1 cellular context compared by ENCODE assay signal in genomic region chr2:54570925-54571694, GRCh38.
TF ChIP-seq lines count a peak whose summit lies in the region.

No MANE protein-coding gene starts in this region.

TF ChIP-seq in HepG2, 621 proteins besides CTCF, POLR2A, EP300 and RAD21 (continued from another document and continues in another):
- TF ChIP-seq ZNF180 (CRISPR knock-in tag; IDR thresholded peaks at IDR 0.05; ENCODE audit: borderline replicate concordance, low read depth): no peak
- TF ChIP-seq ZFP90 (CRISPR knock-in tag; IDR thresholded peaks at IDR 0.05; ENCODE audit: borderline replicate concordance): peak; percentile 43; the same call in 1 of the 2 replicates
- peak; percentile 51 for TF ChIP-seq CEBPG (CRISPR knock-in tag; IDR thresholded peaks at IDR 0.05)
- TF ChIP-seq CCDC6 (CRISPR knock-in tag; IDR thresholded peaks at IDR 0.05): no peak
- no peak for TF ChIP-seq BORCS8-MEF2B (CRISPR knock-in tag; IDR thresholded peaks at IDR 0.05)
- TF ChIP-seq, protein P1, sequence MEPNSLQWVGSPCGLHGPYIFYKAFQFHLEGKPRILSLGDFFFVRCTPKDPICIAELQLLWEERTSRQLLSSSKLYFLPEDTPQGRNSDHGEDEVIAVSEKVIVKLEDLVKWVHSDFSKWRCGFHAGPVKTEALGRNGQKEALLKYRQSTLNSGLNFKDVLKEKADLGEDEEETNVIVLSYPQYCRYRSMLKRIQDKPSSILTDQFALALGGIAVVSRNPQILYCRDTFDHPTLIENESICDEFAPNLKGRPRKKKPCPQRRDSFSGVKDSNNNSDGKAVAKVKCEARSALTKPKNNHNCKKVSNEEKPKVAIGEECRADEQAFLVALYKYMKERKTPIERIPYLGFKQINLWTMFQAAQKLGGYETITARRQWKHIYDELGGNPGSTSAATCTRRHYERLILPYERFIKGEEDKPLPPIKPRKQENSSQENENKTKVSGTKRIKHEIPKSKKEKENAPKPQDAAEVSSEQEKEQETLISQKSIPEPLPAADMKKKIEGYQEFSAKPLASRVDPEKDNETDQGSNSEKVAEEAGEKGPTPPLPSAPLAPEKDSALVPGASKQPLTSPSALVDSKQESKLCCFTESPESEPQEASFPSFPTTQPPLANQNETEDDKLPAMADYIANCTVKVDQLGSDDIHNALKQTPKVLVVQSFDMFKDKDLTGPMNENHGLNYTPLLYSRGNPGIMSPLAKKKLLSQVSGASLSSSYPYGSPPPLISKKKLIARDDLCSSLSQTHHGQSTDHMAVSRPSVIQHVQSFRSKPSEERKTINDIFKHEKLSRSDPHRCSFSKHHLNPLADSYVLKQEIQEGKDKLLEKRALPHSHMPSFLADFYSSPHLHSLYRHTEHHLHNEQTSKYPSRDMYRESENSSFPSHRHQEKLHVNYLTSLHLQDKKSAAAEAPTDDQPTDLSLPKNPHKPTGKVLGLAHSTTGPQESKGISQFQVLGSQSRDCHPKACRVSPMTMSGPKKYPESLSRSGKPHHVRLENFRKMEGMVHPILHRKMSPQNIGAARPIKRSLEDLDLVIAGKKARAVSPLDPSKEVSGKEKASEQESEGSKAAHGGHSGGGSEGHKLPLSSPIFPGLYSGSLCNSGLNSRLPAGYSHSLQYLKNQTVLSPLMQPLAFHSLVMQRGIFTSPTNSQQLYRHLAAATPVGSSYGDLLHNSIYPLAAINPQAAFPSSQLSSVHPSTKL (CRISPR knock-in tag; IDR thresholded peaks at IDR 0.05): peak; percentile 82
- no peak for TF ChIP-seq HIVEP1 (CRISPR knock-in tag; IDR thresholded peaks at IDR 0.05)
- no peak for TF ChIP-seq MAFG (CRISPR knock-in tag; IDR thresholded peaks at IDR 0.05)
- no peak for TF ChIP-seq NR2F6 (IDR thresholded peaks at IDR 0.05)
- no peak for TF ChIP-seq NR2F6 (CRISPR knock-in tag; IDR thresholded peaks at IDR 0.05)
- TF ChIP-seq, protein P2, sequence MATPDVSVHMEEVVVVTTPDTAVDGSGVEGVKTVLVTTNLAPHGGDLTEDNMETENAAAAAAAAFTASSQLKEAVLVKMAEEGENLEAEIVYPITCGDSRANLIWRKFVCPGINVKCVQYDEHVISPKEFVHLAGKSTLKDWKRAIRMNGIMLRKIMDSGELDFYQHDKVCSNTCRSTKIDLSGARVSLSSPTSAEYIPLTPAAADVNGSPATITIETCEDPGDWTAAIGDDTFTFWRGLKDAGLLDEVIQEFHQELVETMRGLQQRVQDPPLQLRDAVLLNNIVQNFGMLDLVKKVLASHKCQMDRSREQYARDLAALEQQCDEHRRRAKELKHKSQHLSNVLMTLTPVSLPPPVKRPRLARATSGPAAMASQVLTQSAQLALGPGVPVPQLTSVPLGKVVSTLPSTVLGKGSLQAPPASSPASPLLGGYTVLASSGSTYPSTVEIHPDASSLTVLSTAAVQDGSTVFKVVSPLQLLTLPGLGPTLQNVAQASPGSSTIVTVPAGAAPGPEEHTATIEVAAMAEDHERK (CRISPR knock-in tag; IDR thresholded peaks at IDR 0.05; ENCODE audit: low read depth): no peak
- TF ChIP-seq, protein P3, sequence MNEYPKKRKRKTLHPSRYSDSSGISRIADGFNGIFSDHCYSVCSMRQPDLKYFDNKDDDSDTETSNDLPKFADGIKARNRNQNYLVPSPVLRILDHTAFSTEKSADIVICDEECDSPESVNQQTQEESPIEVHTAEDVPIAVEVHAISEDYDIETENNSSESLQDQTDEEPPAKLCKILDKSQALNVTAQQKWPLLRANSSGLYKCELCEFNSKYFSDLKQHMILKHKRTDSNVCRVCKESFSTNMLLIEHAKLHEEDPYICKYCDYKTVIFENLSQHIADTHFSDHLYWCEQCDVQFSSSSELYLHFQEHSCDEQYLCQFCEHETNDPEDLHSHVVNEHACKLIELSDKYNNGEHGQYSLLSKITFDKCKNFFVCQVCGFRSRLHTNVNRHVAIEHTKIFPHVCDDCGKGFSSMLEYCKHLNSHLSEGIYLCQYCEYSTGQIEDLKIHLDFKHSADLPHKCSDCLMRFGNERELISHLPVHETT (CRISPR knock-in tag; conservative IDR thresholded peaks at IDR 0.05): no peak
- peak; percentile 83 for TF ChIP-seq SAP130 (CRISPR knock-in tag; IDR thresholded peaks at IDR 0.05; ENCODE audit: low read depth)
- TF ChIP-seq FOSL2 (CRISPR knock-in tag; IDR thresholded peaks at IDR 0.05): peak; percentile 69
- TF ChIP-seq ZNF230 (CRISPR knock-in tag; IDR thresholded peaks at IDR 0.05): no peak
- no peak for TF ChIP-seq ZNF567 (CRISPR knock-in tag; IDR thresholded peaks at IDR 0.05; ENCODE audit: borderline replicate concordance)
- TF ChIP-seq, protein P4, sequence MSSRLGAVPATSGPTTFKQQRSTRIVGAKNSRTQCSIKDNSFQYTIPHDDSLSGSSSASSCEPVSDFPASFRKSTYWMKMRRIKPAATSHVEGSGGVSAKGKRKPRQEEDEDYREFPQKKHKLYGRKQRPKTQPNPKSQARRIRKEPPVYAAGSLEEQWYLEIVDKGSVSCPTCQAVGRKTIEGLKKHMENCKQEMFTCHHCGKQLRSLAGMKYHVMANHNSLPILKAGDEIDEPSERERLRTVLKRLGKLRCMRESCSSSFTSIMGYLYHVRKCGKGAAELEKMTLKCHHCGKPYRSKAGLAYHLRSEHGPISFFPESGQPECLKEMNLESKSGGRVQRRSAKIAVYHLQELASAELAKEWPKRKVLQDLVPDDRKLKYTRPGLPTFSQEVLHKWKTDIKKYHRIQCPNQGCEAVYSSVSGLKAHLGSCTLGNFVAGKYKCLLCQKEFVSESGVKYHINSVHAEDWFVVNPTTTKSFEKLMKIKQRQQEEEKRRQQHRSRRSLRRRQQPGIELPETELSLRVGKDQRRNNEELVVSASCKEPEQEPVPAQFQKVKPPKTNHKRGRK (CRISPR knock-in tag; IDR thresholded peaks at IDR 0.05): no peak
- TF ChIP-seq ZNF564 (CRISPR knock-in tag; IDR thresholded peaks at IDR 0.05): no peak
- TF ChIP-seq ZNF296 (CRISPR knock-in tag; conservative IDR thresholded peaks at IDR 0.05): no peak
- peak; percentile 54; the same call in 1 of the 2 replicates for TF ChIP-seq CBX5 (CRISPR knock-in tag; IDR thresholded peaks at IDR 0.05; ENCODE audit: borderline replicate concordance)
- TF ChIP-seq HOXA3 (CRISPR knock-in tag; IDR thresholded peaks at IDR 0.05): peak; percentile 20; the same call in 1 of the 2 replicates
- TF ChIP-seq ZBTB43 (CRISPR knock-in tag; conservative IDR thresholded peaks at IDR 0.05): 0 out of 2 replicates have a peak, but pooled peaks have one; percentile 23
- TF ChIP-seq CREM (IDR thresholded peaks at IDR 0.05): no peak
- no peak for TF ChIP-seq CREM (CRISPR knock-in tag; IDR thresholded peaks at IDR 0.05)
- TF ChIP-seq ZBTB7B (CRISPR knock-in tag; IDR thresholded peaks at IDR 0.05): 0 out of 2 replicates have a peak, but pooled peaks have one; percentile 16
- no peak for TF ChIP-seq SP2 (CRISPR knock-in tag; IDR thresholded peaks at IDR 0.05)
- TF ChIP-seq ZNF407 (CRISPR knock-in tag; IDR thresholded peaks at IDR 0.05; ENCODE audit: not compliant biosample characterization): no peak
- peak; percentile 18; the same call in 1 of the 2 replicates for TF ChIP-seq FOXP4 (CRISPR knock-in tag; IDR thresholded peaks at IDR 0.05)
- no peak for TF ChIP-seq HNRNPUL1 (IDR thresholded peaks at IDR 0.05; ENCODE audit: low read depth, low read length)
- TF ChIP-seq TBP (CRISPR knock-in tag; IDR thresholded peaks at IDR 0.05): no peak
- peak; percentile 29; the same call in 1 of the 2 replicates for TF ChIP-seq SMC3 (IDR thresholded peaks at IDR 0.05; ENCODE audit: low read length)
- no peak for TF ChIP-seq ZFP36L2 (CRISPR knock-in tag; IDR thresholded peaks at IDR 0.05)
- TF ChIP-seq SALL1 (CRISPR knock-in tag; IDR thresholded peaks at IDR 0.05): peak; percentile 76
- TF ChIP-seq FOXA3 (CRISPR knock-in tag; IDR thresholded peaks at IDR 0.05): peak; percentile 45
